Comparison of ENCODE assay signal across 19 cellular contexts in the genomic region with DNA sequence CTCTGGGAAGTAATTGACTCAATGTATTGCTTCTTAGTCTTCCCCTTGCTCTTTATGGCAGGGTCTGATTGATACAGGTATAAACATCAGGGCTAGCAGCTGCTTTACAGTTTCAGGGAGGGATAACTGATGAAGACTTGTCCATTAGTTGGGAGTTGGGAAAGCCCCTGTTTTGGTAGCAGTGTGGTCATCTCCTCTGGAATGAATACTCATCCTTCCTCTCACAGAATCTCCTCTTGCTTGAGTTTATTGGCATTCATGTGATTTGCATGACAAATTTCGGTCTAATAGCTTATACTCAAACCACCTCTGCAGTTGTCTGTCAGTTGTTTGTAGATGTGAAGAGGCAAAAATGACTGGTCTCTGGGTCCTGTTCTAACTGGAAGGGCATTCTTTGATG.
DNase-seq lines count a peak whose midpoint lies in the region; ATAC-seq, FAIRE-seq and TF ChIP-seq lines count a peak whose summit lies in the region.
"Had no signal": no experiment of that assay in that cellular context is flagged by ENCODE, and none has a peak within 500 bp of the region (broad histone marks: within the 10 kb centered on the region; RNA-seq: fewer than 3 reads in every experiment).

No MANE protein-coding gene starts in this region.

- DNase-seq in GM23248 (peak; percentile 20), NCI-H526 (lab: John Stamatoyannopoulos, UW) (peak; percentile 84 to 85), H1 (ENCODE audit: low read depth in 1 of 2, low spot score in 2 of 2) (no peak), nephron progenitor cell (no peak), osteoblast (ENCODE audit: insufficient read length, low spot score, missing footprints) (no peak), DMS79 treated with DMSO at 0.1 percent for 48 hours (lab: John Stamatoyannopoulos, UW) (no peak), kidney glomerular epithelial cell (lab: John Stamatoyannopoulos, UW) (no peak), Right ventricle myocardium superior (no peak)
- DNase-seq: C1 segment of cervical spinal cord; Calu3; CD4-positive, alpha-beta memory T cell; COR-L47; DMS53; DND-41; GF-D8; H9 had no signal

- peak overlapping the region; percentile 46 for H3K4ac ChIP-seq in H1 (replicated peaks; ENCODE audit: insufficient read length, low read depth, low read length)

- no peak overlapping the region for H3K14ac ChIP-seq in H1 (ENCODE audit: insufficient read length)

- 38 to 62% methylated on average over 1 of the region's 1 CpG for WGBS in GM23248 (ENCODE audit: low coverage in 1 of 2, low lambda C conversion rate in 2 of 2, missing lambda C conversion rate in 2 of 2), 2 experiments
- WGBS in H1 (ENCODE audit: extremely low coverage in 1 of 2, insufficient coverage in 1 of 2, insufficient read length in 1 of 2, insufficient replicate concordance in 2 of 2, low coverage in 1 of 2, low lambda C conversion rate in 2 of 2, missing lambda C conversion rate in 1 of 2), 2 experiments, result 75% methylated on average over 1 of the region's 1 CpG; no CpG with 5 or more reads in 1 of the 2 experiments

- H3K27ac Mint-ChIP-seq in nephron progenitor cell, result peak overlapping the region; percentile 81
- H3K27ac Mint-ChIP-seq: CD4-positive, alpha-beta memory T cell had no signal

- H3K23me2 ChIP-seq in H1 (ENCODE audit: low read depth, low read length), result no peaks in the 10 kb centered on the region; the same call in 1 of the 2 replicates

- H3K36me3 ChIP-seq in GM23248 (ENCODE audit: low read depth) (no peaks in the 10 kb centered on the region), H1 (ENCODE audit: control insufficient read depth in 2 of 4, insufficient read depth in 4 of 4, low read length in 3 of 4) (no peaks in the 10 kb centered on the region), osteoblast (ENCODE audit: insufficient read depth, low read length) (no peaks in the 10 kb centered on the region)

- TF ChIP-seq CTCF in H1 (IDR thresholded peaks at IDR 0.05; ENCODE audit: control extremely low read depth in 1 of 3, insufficient read depth in 1 of 3, low read depth in 1 of 3, low read length in 3 of 3) (no peak), nephron progenitor cell (IDR thresholded peaks at IDR 0.05) (no peak), osteoblast (IDR thresholded peaks at IDR 0.05; ENCODE audit: extremely low read depth, low read depth, low read length) (no peak)

- peaks cover 9% of the 10 kb centered on the region for H3K4me1 ChIP-seq in GM23248 (ENCODE audit: insufficient read depth)
- H3K4me1 ChIP-seq in H1 (replicated peaks in 1 of 4; ENCODE audit: control insufficient read depth in 3 of 4, insufficient read depth in 4 of 4, low read length in 3 of 4), result peaks cover 2 to 23% (median 15%) of the 10 kb centered on the region in 4 experiments; a peak in 5 of 7 replicates
- no peaks in the 10 kb centered on the region for H3K4me1 ChIP-seq in osteoblast (ENCODE audit: insufficient read depth, low read length)

- no peak overlapping the region for H4K5ac ChIP-seq in H1 (ENCODE audit: insufficient read length, low read depth, low read length)

- 0 out of 2 replicates have a peak, but pooled peaks cover 3% of the 10 kb centered on the region for H3K79me1 ChIP-seq in H1 (ENCODE audit: low read depth, low read length)

- H4K20me1 ChIP-seq in GM23248 (ENCODE audit: insufficient read depth) (no peaks in the 10 kb centered on the region), H1 (replicated peaks in 1 of 2; ENCODE audit: control insufficient read depth in 1 of 2, insufficient read depth in 2 of 2, low read length in 2 of 2) (no peaks in the 10 kb centered on the region), osteoblast (ENCODE audit: insufficient read depth, low read length) (no peaks in the 10 kb centered on the region)

- in situ Hi-C loops in GM23248 (cut with MboI), result no loop called here

- no peak overlapping the region for H2AFZ ChIP-seq in GM23248
- no peak overlapping the region for H2AFZ ChIP-seq in H1 (ENCODE audit: low read length)
- H2AFZ ChIP-seq in osteoblast (ENCODE audit: low read length), result no peak overlapping the region

- CTCF ChIA-PET in H1 (lab: Charles Lee; ENCODE audit: partially characterized antibody), result no interaction called here

- no peak for TF ChIP-seq RAD21 in H1 (IDR thresholded peaks at IDR 0.05 in 1 of 2, conservative IDR thresholded peaks at IDR 0.05 in 1 of 2; ENCODE audit: low read depth in 2 of 2, low read length in 2 of 2)

- H3K9ac ChIP-seq in GM23248 (no peak overlapping the region), H1 (replicated peaks in 1 of 4; ENCODE audit: extremely low read depth in 1 of 4, low read depth in 3 of 4, low read length in 3 of 4) (no peak overlapping the region)

- no peak overlapping the region for H3K56ac ChIP-seq in H1 (replicated peaks; ENCODE audit: insufficient read length, low read depth, low read length)

- H3K9me3 ChIP-seq in GM23248 (ENCODE audit: low read depth), result no peaks in the 10 kb centered on the region
- no peaks in the 10 kb centered on the region for H3K9me3 ChIP-seq in H1 (ENCODE audit: insufficient read depth in 2 of 2, low read depth in 1 of 2, low read length in 1 of 2)
- H3K9me3 ChIP-seq in osteoblast (ENCODE audit: low read depth, low read length), result no peaks in the 10 kb centered on the region

- no peaks in the 10 kb centered on the region for H3K9me2 ChIP-seq in GM23248 (ENCODE audit: insufficient read depth)

- no peak for FAIRE-seq in H1 (lab: Jason Lieb, UNC)
- FAIRE-seq: GM12891, GM18507 had no signal

- peaks cover 44% of the 10 kb centered on the region for H3K4me1 Mint-ChIP-seq in nephron progenitor cell
- H3K4me1 Mint-ChIP-seq: CD4-positive, alpha-beta memory T cell had no signal

- H3K4me3 Mint-ChIP-seq in nephron progenitor cell, result no peak overlapping the region
- H3K4me3 Mint-ChIP-seq: CD4-positive, alpha-beta memory T cell; H9 had no signal

- H4K91ac ChIP-seq in H1 (replicated peaks; ENCODE audit: insufficient read length, low read length), result no peak overlapping the region

- H3K79me2 ChIP-seq in GM23248 (ENCODE audit: insufficient read depth) (no peaks in the 10 kb centered on the region), H1 (ENCODE audit: control insufficient read depth in 1 of 2, insufficient read depth in 2 of 2, low read length in 2 of 2) (peaks cover 4 to 19% of the 10 kb centered on the region in 2 experiments; a peak in 3 of 4 replicates), osteoblast (ENCODE audit: insufficient read depth, low read length) (no peaks in the 10 kb centered on the region)

- POLR2A ChIA-PET in H1 (lab: Charles Lee; ENCODE audit: partially characterized antibody), result no interaction called here

- no peak for TF ChIP-seq POLR2A in H1 (IDR thresholded peaks at IDR 0.05; ENCODE audit: control extremely low read depth in 1 of 2, low read depth in 2 of 2, low read length in 2 of 2)

- H3K4me3 ChIP-seq in GM23248 (no peak overlapping the region), H1 (ENCODE audit: extremely low read depth in 1 of 4, insufficient read depth in 2 of 4, low read depth in 3 of 4, low read length in 4 of 4) (no peak overlapping the region), osteoblast (ENCODE audit: insufficient read depth, low read length) (no peak overlapping the region)

- peak overlapping the region; percentile 40; the same call in 1 of the 2 replicates for H2BK20ac ChIP-seq in H1 (ENCODE audit: low read length)

- ATAC-seq in Right ventricle myocardium superior (ENCODE audit: poor library complexity), result no peak
- ATAC-seq: HCT116 had no signal

- no peaks in the 10 kb centered on the region for H3K9me3 Mint-ChIP-seq in nephron progenitor cell
- H3K9me3 Mint-ChIP-seq: H9 had no signal

- no peak overlapping the region for H2BK15ac ChIP-seq in H1 (ENCODE audit: low read length)

- no peak overlapping the region for H3K23ac ChIP-seq in H1 (ENCODE audit: insufficient read length)

- no peak overlapping the region for H3K18ac ChIP-seq in H1 (ENCODE audit: extremely low read depth, low read length)

- peaks cover 3% of the 10 kb centered on the region for H3K27me3 Mint-ChIP-seq in nephron progenitor cell (ENCODE audit: low read depth, poor library complexity)
- H3K27me3 Mint-ChIP-seq: CD4-positive, alpha-beta memory T cell had no signal

- intact Hi-C loops in Right ventricle myocardium superior (cut with DNase I), result no loop called here

- peaks cover 13% of the 10 kb centered on the region for H3K36me3 Mint-ChIP-seq in nephron progenitor cell (ENCODE audit: low read depth)
- H3K36me3 Mint-ChIP-seq: CD4-positive, alpha-beta memory T cell had no signal

- no peak for TF ChIP-seq EP300 in H1 (IDR thresholded peaks at IDR 0.05; ENCODE audit: borderline replicate concordance in 1 of 2, low read depth in 2 of 2, low read length in 2 of 2)

- H2AK5ac ChIP-seq in H1 (ENCODE audit: low read depth, low read length), result 0 out of 2 replicates have a peak overlapping the region, but pooled peaks have one; percentile 11

- peak overlapping the region; percentile 50; the same call in 1 of the 2 replicates for H2BK12ac ChIP-seq in H1 (ENCODE audit: low read depth, low read length)

- H2BK5ac ChIP-seq in H1 (ENCODE audit: low read depth, low read length), result no peak overlapping the region

- H3K27me3 ChIP-seq in GM23248 (replicated peaks; ENCODE audit: insufficient read depth) (no peaks in the 10 kb centered on the region; the same call in 1 of the 2 replicates), H1 (replicated peaks in 1 of 4; ENCODE audit: control insufficient read depth in 3 of 4, extremely low read depth in 1 of 4, insufficient read depth in 3 of 4, low read length in 3 of 4) (no peaks in the 10 kb centered on the region), osteoblast (ENCODE audit: insufficient read depth, low read length) (peaks cover 2% of the 10 kb centered on the region)

- H3F3A ChIP-seq in GM23248 (ENCODE audit: insufficient read depth), result 0 out of 2 replicates have a peak, but pooled peaks cover 3% of the 10 kb centered on the region

- no peak overlapping the region for H4K8ac ChIP-seq in H1 (ENCODE audit: extremely low read depth, insufficient read depth, low read length)

- H3K27ac ChIP-seq in GM23248 (no peak overlapping the region), H1 (ENCODE audit: low read depth, low read length) (no peak overlapping the region), osteoblast (ENCODE audit: low read depth, low read length) (no peak overlapping the region)

- H3K4me2 ChIP-seq in GM23248 (ENCODE audit: unreplicated experiment) (no peak overlapping the region), H1 (ENCODE audit: insufficient read depth in 1 of 2, low read depth in 2 of 2, low read length in 2 of 2) (no peak overlapping the region), osteoblast (ENCODE audit: insufficient read depth, low read length) (no peak overlapping the region)

- H2BK120ac ChIP-seq in H1 (replicated peaks; ENCODE audit: low read depth, low read length), result no peak overlapping the region

Comparison
In these comparisons a context has a peak if more than half of its experiments do, and no peak if none do; other contexts are left out.
1. DNase-seq: peak in GM23248 (single experiment) and NCI-H526 (2 of 2); none in H1 (0 of 2), nephron progenitor cell (single experiment), osteoblast (single experiment), DMS79 treated with DMSO at 0.1 percent for 48 hours (single experiment), kidney glomerular epithelial cell (single experiment) and Right ventricle myocardium superior (single experiment).